12 cellular contexts compared by ENCODE assay signal in genomic region chr20:33441142-33441955, GRCh38. TPM values are rescaled to one million over a fixed set of nuclear protein-coding genes. Genes with fewer than 3 reads are reported as not detected.
DNase-seq lines count a peak whose midpoint lies in the region; ATAC-seq and TF ChIP-seq lines count a peak whose summit lies in the region.
"Had no signal": no experiment of that assay in that cellular context is flagged by ENCODE, and none has a peak within 500 bp of the region (broad histone marks: within the 10 kb centered on the region; RNA-seq: fewer than 3 reads in every experiment).

No MANE protein-coding gene starts in this region.

- 34 to 50% (median 37%) methylated on average over 7 of the region's 7 CpGs for WGBS in psoas muscle, 3 donors

- H3K4me3 ChIP-seq in psoas muscle = peak overlapping the region; percentile 71

- peaks cover 0 to 15% of the 10 kb centered on the region in 2 donors for H3K36me3 ChIP-seq in psoas muscle (ENCODE audit: insufficient read depth in 1 of 2, low read depth in 1 of 2)

- no peaks in the 10 kb centered on the region for H3K27me3 ChIP-seq in psoas muscle (ENCODE audit: insufficient read depth in 3 of 3, low read length in 2 of 3)

- DNase-seq in NCI-H1105 (lab: John Stamatoyannopoulos, UW) (peak; percentile 20), NCI-H1105 treated with DMSO at 0.1 percent for 48 hours (lab: John Stamatoyannopoulos, UW) (no peak), NCI-H69 (lab: John Stamatoyannopoulos, UW) (peak; percentile 36), left cardiac atrium (no peak), psoas muscle (no peak), CD1c-positive myeloid dendritic cell (ENCODE audit: extremely low spot score) (no peak)
- no peak for DNase-seq in stimulated activated CD8-positive, alpha-beta memory T cell treated with anti-CD3 and anti-CD28 coated beads, Interleukin-4, amount 100 ng/mL, for 48 hours
- DNase-seq: activated CD8-positive, alpha-beta memory T cell treated with anti-CD3 and anti-CD28 coated beads, Interleukin-2, amount 50 U/mL, for 48 hours; effector memory CD8-positive, alpha-beta T cell; foreskin fibroblast; SHP77 treated with DMSO at 0.1 percent for 48 hours had no signal

- intact Hi-C loops in left cardiac atrium (cut with DNase I) (no loop called here), psoas muscle (cut with DNase I) (loop anchor here (1.0 to 5.0 kb wide), 2 partner anchors 16 to 39 kb away; partner anchors contain the start of gene CDK5RAP1 (in 2 of the 2))

- peaks cover 35% of the 10 kb centered on the region for H3K4me1 ChIP-seq in psoas muscle

- peak; percentile 3 to 7 for ATAC-seq in left cardiac atrium
- no peak for ATAC-seq in psoas muscle
- no peak for ATAC-seq in HG02798 (IDR thresholded peaks at IDR 0.05; ENCODE audit: poor library complexity, unreplicated experiment)
- ATAC-seq: effector memory CD8-positive, alpha-beta T cell had no signal

- no peak for TF ChIP-seq CTCF in psoas muscle (IDR thresholded peaks at IDR 0.05)

- H3K9me3 ChIP-seq in psoas muscle = no peaks in the 10 kb centered on the region

- peak overlapping the region; percentile 90 for H3K27ac ChIP-seq in psoas muscle

RNA-seq across cellular contexts. Expression of gene SNTA1, which starts 2.2 kb away (rescaled TPM):
- total RNA-seq in left cardiac atrium (100 to 1,000 TPM; 134 to 148 TPM), psoas muscle (100 to 1,000 TPM; 102 to 150 (median 129) TPM)
- 100 to 1,000 TPM in 2 of 3 donors, 10 to 100 TPM in 1; 36.6 to 196 (median 165) TPM for polyA plus RNA-seq in psoas muscle

RNA-seq across cellular contexts. Expression of gene CDK5RAP1, which starts 40.0 kb away (rescaled TPM):
- 10 to 100 TPM; 19.4 to 25.0 TPM for total RNA-seq in left cardiac atrium
- total RNA-seq in psoas muscle = 10 to 100 TPM; 14.7 to 28.4 (median 22.8) TPM
- polyA plus RNA-seq in psoas muscle = 10 to 100 TPM; 25.8 to 43.3 (median 26.2) TPM

RNA-seq across cellular contexts. Expression of gene CBFA2T2, which starts 48.5 kb away (rescaled TPM):
- total RNA-seq in left cardiac atrium (10 to 100 TPM in 1 of 2 donors, 1 to 10 TPM in 1; 8.3 to 10.7 TPM), psoas muscle (1 to 10 TPM; 7.0 to 9.3 (median 7.7) TPM)
- 1 to 10 TPM; 3.8 to 6.6 (median 3.9) TPM for polyA plus RNA-seq in psoas muscle

Comparison
In these comparisons a context has a peak if more than half of its experiments do, and no peak if none do; other contexts are left out.
1. DNase-seq: peak in NCI-H1105 (single experiment) and NCI-H69 (single experiment); none in NCI-H1105 treated with DMSO at 0.1 percent for 48 hours (single experiment), left cardiac atrium (single experiment), psoas muscle (0 of 2), stimulated activated CD8-positive, alpha-beta memory T cell treated with anti-CD3 and anti-CD28 coated beads, Interleukin-4, amount 100 ng/mL, for 48 hours (single experiment) and CD1c-positive myeloid dendritic cell (single experiment).
2. ATAC-seq: peak in left cardiac atrium (2 of 2); none in psoas muscle (0 of 4) and HG02798 (single experiment).
3. intact Hi-C loops: an anchor here in psoas muscle (1.0 to 5.0 kb wide); none called in left cardiac atrium.